In the genomic region with DNA sequence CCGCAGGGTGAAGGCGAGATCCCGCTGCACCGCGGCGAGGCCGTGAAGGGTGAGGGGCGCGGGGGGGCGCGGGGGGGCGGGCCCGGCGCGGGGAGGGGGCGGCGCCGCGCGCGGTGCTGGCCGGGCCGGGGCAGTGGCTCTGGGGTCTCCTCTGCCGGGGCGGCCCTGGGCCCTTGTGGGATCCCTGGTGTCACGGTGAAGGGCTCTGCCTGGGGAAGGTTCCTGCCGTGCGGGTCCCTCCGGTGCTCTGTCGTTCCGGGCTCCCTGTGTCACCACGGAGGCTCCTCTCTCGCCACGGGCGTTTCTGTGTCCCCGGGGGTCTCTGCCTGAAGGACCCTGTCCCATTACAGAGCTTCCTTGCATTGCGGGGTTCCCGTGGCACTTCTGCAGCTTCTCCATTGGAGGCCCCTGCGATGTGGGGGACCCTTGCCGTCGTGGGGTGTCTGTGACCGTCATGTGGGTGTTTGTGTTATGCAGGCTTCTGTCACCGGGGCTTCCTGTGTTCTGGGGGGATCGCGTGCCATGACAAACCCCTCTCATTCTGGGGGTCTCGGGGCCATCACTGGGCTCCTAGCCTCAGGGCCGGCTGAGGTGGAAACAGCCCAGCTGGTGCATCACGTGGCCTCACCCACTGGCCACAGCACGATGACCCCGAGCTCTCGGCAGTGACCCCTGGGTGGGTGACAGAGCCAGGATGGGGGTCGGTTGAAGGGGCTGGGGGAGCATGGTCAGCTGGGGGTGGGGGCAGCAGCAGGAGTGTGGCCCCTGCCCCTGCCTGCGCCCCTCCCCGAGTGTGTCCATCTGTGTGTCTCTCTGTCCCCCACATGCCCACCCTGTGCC, we compare ENCODE assay signal across 13 cellular contexts. TPM values are rescaled to one million over a fixed set of nuclear protein-coding genes. Genes with fewer than 3 reads are reported as not detected.
DNase-seq lines count a peak whose midpoint lies in the region; ATAC-seq, FAIRE-seq and TF ChIP-seq lines count a peak whose summit lies in the region.
"Had no signal": no experiment of that assay in that cellular context is flagged by ENCODE, and none has a peak within 500 bp of the region (broad histone marks: within the 10 kb centered on the region; RNA-seq: fewer than 3 reads in every experiment).

No MANE protein-coding gene starts in this region.

- H3K4me1 Mint-ChIP-seq in Calu3 (ENCODE audit: low read depth, unreplicated experiment) = no peaks in the 10 kb centered on the region
- H3K4me1 Mint-ChIP-seq in astrocyte (ENCODE audit: low read depth, unreplicated experiment) = peaks cover 19% of the 10 kb centered on the region

- no peak for DNase-seq in Calu3
- no peak for DNase-seq in astrocyte (ENCODE audit: low read depth)
- DNase-seq in right atrium auricular region (ENCODE audit: low spot score) = no peak
- DNase-seq in hippocampal formation (lab: John Stamatoyannopoulos, UW) = no peak
- DNase-seq: activated CD4-positive, alpha-beta T cell treated with anti-CD3 and anti-CD28 coated beads for 48 hours; DMS 273 treated with DMSO at 0.1 percent for 48 hours; kidney glomerular epithelial cell; stimulated activated CD4-positive, alpha-beta T cell treated with anti-CD3 and anti-CD28 coated beads, Interleukin-1b, Interleukin-23, amount 100 ng/mL, for 48 hours had no signal

- H3K27ac ChIP-seq in astrocyte (ENCODE audit: low read depth, low read length) = no peak overlapping the region
- no peak overlapping the region for H3K27ac ChIP-seq in right atrium auricular region
- H3K27ac ChIP-seq in rectal smooth muscle tissue (ENCODE audit: low read depth, low read length) = no peak overlapping the region
- H3K27ac ChIP-seq: ascending aorta had no signal

- H3K4me3 ChIP-seq in astrocyte (ENCODE audit: insufficient read depth, low read depth, low read length) (peak overlapping the region; percentile 51), right atrium auricular region (peak overlapping the region; percentile 47 to 55), rectal smooth muscle tissue (ENCODE audit: low read length) (peak overlapping the region; percentile 55)

- intact Hi-C loops in Calu3 (cut with micrococcal nuclease; ENCODE audit: unreplicated experiment) = no loop called here

- CTCF ChIA-PET in Calu3 (lab: Charles Lee) = interaction anchor here (0.5 kb wide), 1 partner anchor 271 kb away, joined by 5 read pairs; no protein-coding TSS in a partner anchor

- H3K27me3 ChIP-seq in astrocyte (ENCODE audit: insufficient read depth, low read length) (no peaks in the 10 kb centered on the region), right atrium auricular region (no peaks in the 10 kb centered on the region), rectal smooth muscle tissue (ENCODE audit: control insufficient read depth, insufficient read depth, low read length) (no peaks in the 10 kb centered on the region)
- H3K27me3 ChIP-seq: ascending aorta had no signal

- H3K79me2 ChIP-seq in astrocyte (ENCODE audit: insufficient read depth, low read length) = no peaks in the 10 kb centered on the region

- peak overlapping the region; percentile 34 for H2AFZ ChIP-seq in astrocyte (ENCODE audit: low read depth, low read length)

- peak overlapping the region; percentile 89 for H3K4me2 ChIP-seq in astrocyte (ENCODE audit: low read length)

- no peak overlapping the region for H3K27ac Mint-ChIP-seq in Calu3 (ENCODE audit: unreplicated experiment)
- no peak overlapping the region for H3K27ac Mint-ChIP-seq in astrocyte (ENCODE audit: unreplicated experiment)

- BruUV-seq in Calu3 (replicated peaks; lab: Mats Ljungman, UMichigan) = no TSS peak

- no peaks in the 10 kb centered on the region for H3K36me3 ChIP-seq in astrocyte (ENCODE audit: insufficient read depth, low read length)
- no peaks in the 10 kb centered on the region for H3K36me3 ChIP-seq in right atrium auricular region
- no peaks in the 10 kb centered on the region for H3K36me3 ChIP-seq in rectal smooth muscle tissue (ENCODE audit: control insufficient read depth, insufficient read depth, low read length)
- H3K36me3 ChIP-seq: ascending aorta had no signal

- H3K9me3 ChIP-seq in astrocyte (ENCODE audit: insufficient read depth, low read depth, low read length) (no peaks in the 10 kb centered on the region), right atrium auricular region (no peaks in the 10 kb centered on the region)
- H3K9me3 ChIP-seq: ascending aorta had no signal

- H3K4me1 ChIP-seq in astrocyte (ENCODE audit: insufficient read depth, low read length) = peaks cover 10% of the 10 kb centered on the region
- H3K4me1 ChIP-seq in right atrium auricular region = peaks cover 0 to 34% of the 10 kb centered on the region in 2 donors
- H3K4me1 ChIP-seq in rectal smooth muscle tissue (ENCODE audit: control insufficient read depth, insufficient read depth, low read length) = peaks cover 8% of the 10 kb centered on the region
- H3K4me1 ChIP-seq: ascending aorta had no signal

- ATAC-seq in HG03039 (IDR thresholded peaks at IDR 0.05; ENCODE audit: unreplicated experiment) (no peak), HG02885 (IDR thresholded peaks at IDR 0.05; ENCODE audit: poor library complexity, unreplicated experiment) (no peak), HG03342 (IDR thresholded peaks at IDR 0.05; ENCODE audit: unreplicated experiment) (no peak)

- TF ChIP-seq CTCF in Calu3 (IDR thresholded peaks at IDR 0.05; ENCODE audit: unreplicated experiment) (no peak), astrocyte (IDR thresholded peaks at IDR 0.05; ENCODE audit: insufficient read depth, low read depth, low read length) (no peak), right atrium auricular region (IDR thresholded peaks at IDR 0.05) (no peak)

- H3K4me3 Mint-ChIP-seq in Calu3 (ENCODE audit: low read depth, unreplicated experiment) (peak overlapping the region; percentile 62), astrocyte (ENCODE audit: unreplicated experiment) (peak overlapping the region; percentile 83)

- H4K20me1 ChIP-seq in astrocyte (ENCODE audit: insufficient read depth, low read length) = peaks cover 23% of the 10 kb centered on the region

- H3K9ac ChIP-seq in astrocyte (ENCODE audit: low read length) = peak overlapping the region; percentile 54
- no peak overlapping the region for H3K9ac ChIP-seq in rectal smooth muscle tissue (ENCODE audit: low read length)

- H3K36me3 Mint-ChIP-seq in Calu3 (ENCODE audit: insufficient read depth, unreplicated experiment) (no peaks in the 10 kb centered on the region), astrocyte (ENCODE audit: low read depth, unreplicated experiment) (peaks cover 8% of the 10 kb centered on the region)

- no peaks in the 10 kb centered on the region for H3K9me3 Mint-ChIP-seq in Calu3 (ENCODE audit: low read depth, unreplicated experiment)
- no peaks in the 10 kb centered on the region for H3K9me3 Mint-ChIP-seq in astrocyte (ENCODE audit: unreplicated experiment)

- no peak for FAIRE-seq in astrocyte (lab: Jason Lieb, UNC)

- H3K27me3 Mint-ChIP-seq in Calu3 (ENCODE audit: unreplicated experiment) = peaks cover 75% of the 10 kb centered on the region
- peaks cover 14% of the 10 kb centered on the region for H3K27me3 Mint-ChIP-seq in astrocyte (ENCODE audit: low read depth, unreplicated experiment)

RNA-seq across cellular contexts. Expression of a gene that starts 25.3 kb away (rescaled TPM):
- total RNA-seq in Calu3 (2022) (2.1 and 2.5 TPM in 2 replicates), astrocyte (10.1 and 10.6 TPM in 2 replicates), right atrium auricular region (10 to 100 TPM in 1 of 2 donors, 1 to 10 TPM in 1; 8.2 to 12.3 TPM)

RNA-seq across cellular contexts. Expression of a gene that starts 40.1 kb away (rescaled TPM):
- total RNA-seq in Calu3 (2022) (not detected in 2 replicates), astrocyte (not detected in 2 replicates), right atrium auricular region (under 1 TPM in 1 of 2 donors, not detected in 1; 0.39 TPM)
- total RNA-seq: ascending aorta had no signal
